ENCODE assay signal across 10 cellular contexts in the genomic region with DNA sequence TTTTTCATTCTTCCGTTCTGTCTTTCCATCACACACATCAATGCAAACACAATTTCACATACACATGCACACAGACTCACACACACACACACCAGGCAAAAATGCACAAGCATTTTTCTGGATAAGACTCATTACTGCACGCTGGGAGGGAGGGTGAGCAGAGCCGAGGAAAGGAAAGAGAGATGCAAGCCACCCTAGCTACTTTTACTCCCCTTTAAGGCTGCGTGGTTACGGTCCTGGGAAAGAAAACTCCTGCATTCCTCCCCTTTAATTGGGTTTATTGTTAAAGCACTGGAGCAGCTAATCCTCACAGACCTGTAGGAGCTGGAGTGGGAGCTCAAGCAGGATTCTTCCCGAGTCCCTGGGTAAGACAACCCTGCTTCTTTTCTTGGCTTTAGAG. TPM values are rescaled to one million over a fixed set of nuclear protein-coding genes. Genes with fewer than 3 reads are reported as not detected.
DNase-seq lines count a peak whose midpoint lies in the region; ATAC-seq, FAIRE-seq and TF ChIP-seq lines count a peak whose summit lies in the region.
"Had no signal": no experiment of that assay in that cellular context is flagged by ENCODE, and none has a peak within 500 bp of the region (broad histone marks: within the 10 kb centered on the region; RNA-seq: fewer than 3 reads in every experiment).

A gene (plus strand): TSS at position 307 of the 400 bp plus-strand sequence. CDS start 11,270 bp downstream, outside the sequence.

- no peak within 1 kb of the TSS for H3K4me3 ChIP-seq in cardiac fibroblast (replicated peaks in 1 of 2; ENCODE audit: low read depth in 2 of 2, low read length in 2 of 2)

- DNase-seq in ACHN = peak; percentile 8
- no peak for DNase-seq in HTR-8/SVneo (ENCODE audit: insufficient read length, low spot score)
- peak; percentile 43 to 56 for DNase-seq in cardiac fibroblast (ENCODE audit: low read depth in 2 of 2)
- DNase-seq in left lobe of liver (ENCODE audit: low spot score) = no peak
- no peak for DNase-seq in RPMI8226
- no peak for DNase-seq in erythroblast (lab: John Stamatoyannopoulos, UW)
- DNase-seq: CD4-positive, alpha-beta memory T cell; stimulated activated CD4-positive, alpha-beta T cell treated with anti-CD3 and anti-CD28 coated beads, Interleukin-2, amount 100 ng/mL, for 24 hours had no signal

- TF ChIP-seq CTCF in cardiac fibroblast (IDR thresholded peaks at IDR 0.05; ENCODE audit: low read depth, low read length) = no peak

- ATAC-seq in left lobe of liver = peak; percentile 33
- ATAC-seq in HG02623 (IDR thresholded peaks at IDR 0.05; ENCODE audit: unreplicated experiment) = no peak
- ATAC-seq in GM18511 (IDR thresholded peaks at IDR 0.05; ENCODE audit: unreplicated experiment) = no peak

- in situ Hi-C loops in ACHN (cut with HindIII; ENCODE audit: low pct_ligation_motif_present, low pct_unique_long_range_greater_than_20kb, low sequenced_read_pairs) = loop anchor here (25.0 kb wide), 1 partner anchor 104 kb away; a partner anchor contains a TSS

- FAIRE-seq in HTR-8/SVneo (lab: Jason Lieb, UNC) = peak; percentile 59

- no peak for TF ChIP-seq POLR2A in erythroblast (IDR thresholded peaks at IDR 0.05; ENCODE audit: low read length)

RNA-seq across cellular contexts. Expression of the gene that starts here (rescaled TPM):
- 0.13 TPM for total RNA-seq in left lobe of liver
- total RNA-seq: CD4-positive, alpha-beta memory T cell had no signal

Comparison
In these comparisons a context has a peak if more than half of its experiments do, and no peak if none do; other contexts are left out.
1. Peak in ATAC-seq in left lobe of liver; RNA of the gene not detected or under 1 TPM.
2. DNase-seq: peak in ACHN (single experiment) and cardiac fibroblast (2 of 2); none in HTR-8/SVneo (single experiment), left lobe of liver (single experiment), RPMI8226 (single experiment) and erythroblast (0 of 2).